In genomic region chr2:43070039-43070438, GRCh38 we compare ENCODE assay signal across 12 cellular contexts.
A peak's percentile ranks its signal among the peaks of the same experiment; 100 is the strongest.
DNase-seq lines count a peak whose midpoint lies in the region; ATAC-seq and TF ChIP-seq lines count a peak whose summit lies in the region.
"Had no signal": no experiment of that assay in that cellular context is flagged by ENCODE, and none has a peak within 500 bp of the region (broad histone marks: within the 10 kb centered on the region; RNA-seq: fewer than 3 reads in every experiment).

No MANE protein-coding gene starts in this region.

- H3K4me2 ChIP-seq in Karpas-422 (ENCODE audit: low read depth, low read length, poor library complexity, severe bottlenecking) = no peak overlapping the region

- H3K4me3 ChIP-seq in epithelial cell of proximal tubule (ENCODE audit: low read depth, low read length) (no peak overlapping the region), uterus (no peak overlapping the region), Karpas-422 (ENCODE audit: low read length) (no peak overlapping the region)
- H3K4me3 ChIP-seq: SJSA1 had no signal

- H3K9me2 ChIP-seq in Karpas-422 (replicated peaks; ENCODE audit: insufficient read depth, low read length) = no peaks in the 10 kb centered on the region

- no peaks in the 10 kb centered on the region for H3K9me3 ChIP-seq in uterus
- H3K9me3 ChIP-seq in Karpas-422 (ENCODE audit: low read length) = no peaks in the 10 kb centered on the region
- H3K9me3 ChIP-seq: SJSA1 had no signal

- no peak for TF ChIP-seq POLR2A in uterus (IDR thresholded peaks at IDR 0.05)

- no peaks in the 10 kb centered on the region for H3K79me2 ChIP-seq in Karpas-422 (ENCODE audit: low read length)

- H3K27me3 ChIP-seq in uterus = no peaks in the 10 kb centered on the region
- H3K27me3 ChIP-seq in Karpas-422 (ENCODE audit: low read length) = no peaks in the 10 kb centered on the region
- H3K27me3 ChIP-seq: SJSA1 had no signal

- no peak overlapping the region for H3K9ac ChIP-seq in Karpas-422 (ENCODE audit: low read length)

- TF ChIP-seq CTCF in epithelial cell of proximal tubule (conservative IDR thresholded peaks at IDR 0.05; ENCODE audit: low read depth, low read length) (peak; percentile 7), uterus (IDR thresholded peaks at IDR 0.05) (no peak)

- H3K36me3 ChIP-seq in uterus (no peaks in the 10 kb centered on the region), Karpas-422 (ENCODE audit: insufficient read depth, low read length) (no peaks in the 10 kb centered on the region)
- H3K36me3 ChIP-seq: SJSA1 had no signal

- H4K20me1 ChIP-seq in Karpas-422 (ENCODE audit: insufficient read depth, low read depth, low read length) = no peaks in the 10 kb centered on the region

- peak overlapping the region; percentile 80 to 82 for H3K27ac ChIP-seq in uterus
- no peak overlapping the region for H3K27ac ChIP-seq in Karpas-422 (ENCODE audit: low read length)

- no peak for ATAC-seq in GM19351 (IDR thresholded peaks at IDR 0.05; ENCODE audit: unreplicated experiment)
- ATAC-seq in GM18907 (IDR thresholded peaks at IDR 0.05; ENCODE audit: unreplicated experiment) = no peak
- ATAC-seq: naive thymus-derived CD4-positive, alpha-beta T cell had no signal

- no peak overlapping the region for H2AFZ ChIP-seq in Karpas-422 (ENCODE audit: low read length)

- intact Hi-C loops in uterus (cut with DNase I; ENCODE audit: low total_unique reads) = no loop called here

- peaks cover 3 to 23% of the 10 kb centered on the region in 2 donors for H3K4me1 ChIP-seq in uterus
- no peaks in the 10 kb centered on the region for H3K4me1 ChIP-seq in Karpas-422 (ENCODE audit: low read length)

- peak; percentile 54 for DNase-seq in NCI-H2196 (lab: John Stamatoyannopoulos, UW; ENCODE audit: unreplicated experiment)
- no peak for DNase-seq in epithelial cell of proximal tubule (ENCODE audit: low read depth)
- peak; percentile 87 for DNase-seq in mesenteric fat pad (ENCODE audit: low spot score)
- DNase-seq in uterus = peak in 1 of 2 donors; percentile 29
- no peak for DNase-seq in Karpas-422
- DNase-seq: activated CD8-positive, alpha-beta memory T cell treated with anti-CD3 and anti-CD28 coated beads, Interleukin-2, amount 50 U/mL, for 4 hours; immature natural killer cell; naive thymus-derived CD4-positive, alpha-beta T cell; NCI-H1436 treated with DMSO at 0.1 percent for 48 hours had no signal

Comparison
In these comparisons a context has a peak if more than half of its experiments do, and no peak if none do; other contexts are left out.
1. DNase-seq: peak in NCI-H2196 (single experiment) and mesenteric fat pad (single experiment); none in epithelial cell of proximal tubule (single experiment) and Karpas-422 (single experiment).